23 cellular contexts compared by ENCODE assay signal in genomic region chr10:123669901-123670300, GRCh38. TPM values are rescaled to one million over a fixed set of nuclear protein-coding genes. Genes with fewer than 3 reads are reported as not detected.
"Had no signal": no experiment of that assay in that cellular context is flagged by ENCODE, and none has a peak within 500 bp of the region (broad histone marks: within the 10 kb centered on the region; RNA-seq: fewer than 3 reads in every experiment).

No MANE protein-coding gene starts in this region.

- H3K4me1 ChIP-seq: right atrium auricular region, transverse colon had no signal

- H3K27ac Mint-ChIP-seq: activated CD4-positive, alpha-beta memory T cell treated with anti-CD3 and anti-CD28 coated beads, Interleukin-2, amount 10 ng/mL, durations not matched to agents 7 days and 5 days; activated naive CD4-positive, alpha-beta T cell treated with anti-CD3 and anti-CD28 coated beads, Interleukin-2, amount 50 U/mL, for 24 hours; activated T-cell treated with anti-CD3 and anti-CD28 coated beads, Interleukin-2, amount 50 U/mL, for 24 hours; natural killer cell treated with Interleukin-12 subunit alpha and Interleukin-12 subunit beta and Interleukin-15 and Interleukin-18, amount 100 ng/mL, for 72 hours; progenitor cell of endocrine pancreas had no signal

- DNase-seq: activated CD4-positive, alpha-beta memory T cell treated with anti-CD3 and anti-CD28 coated beads, Interleukin-2, amount 10 ng/mL, durations not matched to agents 7 days and 5 days; activated effector memory CD4-positive, alpha-beta T cell treated with Interleukin-2 at 50 U/mL for 16 hours; activated T-cell treated with anti-CD3 and anti-CD28 coated beads, Interleukin-2, amount 50 U/mL, for 24 hours; caudate nucleus; glutamatergic neuron; hypothalamus; kidney glomerular epithelial cell; occipital lobe; stimulated activated CD4-positive, alpha-beta T cell treated with anti-CD3 and anti-CD28 coated beads, Interleukin-15, amount 100 ng/mL, for 24 hours; stimulated activated CD4-positive, alpha-beta T cell treated with anti-CD3 and anti-CD28 coated beads, Interleukin-4, amount 100 ng/mL, for 1 hour; stimulated activated naive CD4-positive, alpha-beta T cell; T-helper 1 cell; transverse colon had no signal

- FAIRE-seq: colon had no signal

- ATAC-seq: esophagus mucosa had no signal

- H3K27me3 ChIP-seq: right atrium auricular region had no signal

- H3K36me3 Mint-ChIP-seq: activated naive CD4-positive, alpha-beta T cell treated with anti-CD3 and anti-CD28 coated beads, Interleukin-2, amount 50 U/mL, for 24 hours; natural killer cell treated with Interleukin-12 subunit alpha and Interleukin-12 subunit beta and Interleukin-15 and Interleukin-18, amount 100 ng/mL, for 72 hours had no signal

- H3K9me3 ChIP-seq: right atrium auricular region, transverse colon had no signal

- H3K4me3 ChIP-seq: right atrium auricular region, skin epidermis, transverse colon had no signal

- H3K4me3 Mint-ChIP-seq: activated CD4-positive, alpha-beta memory T cell treated with anti-CD3 and anti-CD28 coated beads, Interleukin-2, amount 10 ng/mL, durations not matched to agents 7 days and 5 days; activated naive CD4-positive, alpha-beta T cell treated with anti-CD3 and anti-CD28 coated beads, Interleukin-2, amount 50 U/mL, for 24 hours; activated T-cell treated with anti-CD3 and anti-CD28 coated beads, Interleukin-2, amount 50 U/mL, for 24 hours; natural killer cell treated with Interleukin-12 subunit alpha and Interleukin-12 subunit beta and Interleukin-15 and Interleukin-18, amount 100 ng/mL, for 72 hours had no signal

- H3K9me3 Mint-ChIP-seq: activated naive CD4-positive, alpha-beta T cell treated with anti-CD3 and anti-CD28 coated beads, Interleukin-2, amount 50 U/mL, for 24 hours; activated T-cell treated with anti-CD3 and anti-CD28 coated beads, Interleukin-2, amount 50 U/mL, for 24 hours; natural killer cell treated with Interleukin-12 subunit alpha and Interleukin-12 subunit beta and Interleukin-15 and Interleukin-18, amount 100 ng/mL, for 72 hours had no signal

- H3K27ac ChIP-seq: right atrium auricular region, skin epidermis, transverse colon, VCaP had no signal

- H3K36me3 ChIP-seq: right atrium auricular region, transverse colon had no signal

- H3K4me1 Mint-ChIP-seq: activated CD4-positive, alpha-beta memory T cell treated with anti-CD3 and anti-CD28 coated beads, Interleukin-2, amount 10 ng/mL, durations not matched to agents 7 days and 5 days; activated naive CD4-positive, alpha-beta T cell treated with anti-CD3 and anti-CD28 coated beads, Interleukin-2, amount 50 U/mL, for 24 hours had no signal

RNA-seq across cellular contexts. Expression of gene GPR26, which starts 3.7 kb away (rescaled TPM):
- total RNA-seq: activated CD4-positive, alpha-beta memory T cell treated with anti-CD3 and anti-CD28 coated beads, Interleukin-2, amount 10 ng/mL, durations not matched to agents 7 days and 5 days; esophagus mucosa; lower leg skin; mesenteric fat pad; natural killer cell treated with Interleukin-12 subunit alpha and Interleukin-12 subunit beta and Interleukin-15 and Interleukin-18, amount 100 ng/mL, for 72 hours; progenitor cell of endocrine pancreas; right atrium auricular region; transverse colon had no signal
